ENCODE assay signal across 18 cellular contexts in the genomic region with DNA sequence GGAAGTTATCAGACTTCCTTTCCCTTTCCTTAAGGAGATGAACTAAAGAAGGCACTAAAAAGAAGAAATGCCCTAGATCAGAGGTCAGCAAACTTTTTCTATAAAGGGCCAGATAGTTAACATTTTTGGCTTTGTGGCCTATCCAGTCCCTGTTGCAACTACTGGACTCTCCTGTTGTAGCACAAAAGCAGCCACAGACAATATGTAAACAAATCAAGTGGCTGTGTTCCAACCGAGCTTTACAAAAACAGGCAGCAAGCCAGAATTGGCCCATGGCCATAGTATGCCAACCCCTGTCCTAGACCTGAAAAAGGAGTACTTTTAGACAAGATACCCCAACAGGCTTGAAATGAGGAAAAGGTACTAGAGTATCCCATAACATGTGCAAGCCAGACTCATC. TPM values are rescaled to one million over a fixed set of nuclear protein-coding genes. Genes with fewer than 3 reads are reported as not detected.
DNase-seq lines count a peak whose midpoint lies in the region; ATAC-seq and TF ChIP-seq lines count a peak whose summit lies in the region.
"Had no signal": no experiment of that assay in that cellular context is flagged by ENCODE, and none has a peak within 500 bp of the region (broad histone marks: within the 10 kb centered on the region; RNA-seq: fewer than 3 reads in every experiment).

No MANE protein-coding gene starts in this region.

- H3K27me3 ChIP-seq in prostate gland (replicated peaks; ENCODE audit: insufficient read depth), result no peaks in the 10 kb centered on the region
- H3K27me3 ChIP-seq: BE2C, tibial artery had no signal

- no peaks in the 10 kb centered on the region for H3K36me3 ChIP-seq in prostate gland

- H3K27ac ChIP-seq in prostate gland, result peak overlapping the region; percentile 44 to 53
- H3K27ac ChIP-seq: tibial artery had no signal

- 20% methylated on average over 1 of the region's 1 CpG for WGBS in prostate gland

- no peaks in the 10 kb centered on the region for H3K9me3 ChIP-seq in prostate gland
- H3K9me3 ChIP-seq: BE2C, tibial artery had no signal

- H3K4me3 ChIP-seq in prostate gland, result no peak overlapping the region
- H3K4me3 ChIP-seq: tibial artery had no signal

- no peak for ATAC-seq in GM18498 (IDR thresholded peaks at IDR 0.05; ENCODE audit: unreplicated experiment)
- ATAC-seq: HCT116; stimulated activated memory B cell treated with anti-CD40 and anti-IgM and Interleukin-4, amounts not matched to agents 10 μg/mL and 1 μg/mL and 100 μg/mL, for 72 hours had no signal

- DNase-seq in H4 (ENCODE audit: low spot score) (peak; percentile 37), NCI-H2196 treated with DMSO at 0.1 percent for 48 hours (lab: John Stamatoyannopoulos, UW; ENCODE audit: unreplicated experiment) (peak; percentile 50), dedifferentiated amniotic fluid mesenchymal stem cell (ENCODE audit: extremely low spot score) (peak; percentile 21), prostate gland (ENCODE audit: low spot score) (no peak), posterior cingulate gyrus (no peak), hepatic stellate cell (ENCODE audit: low spot score) (no peak)
- DNase-seq: activated CD4-positive, alpha-beta T cell treated with anti-CD3 and anti-CD28 coated beads, Interleukin-2, amount 50 U/mL, for 1 hour; activated naive CD4-positive, alpha-beta T cell treated with Interleukin-2 at 50 U/mL for 16 hours; BE2C; NCI-H1694; nephron progenitor cell; NK-92 treated with Interleukin-12 subunit alpha and Interleukin-12 subunit beta, amount 100 ng/mL, for 24 hours; stimulated activated CD4-positive, alpha-beta T cell treated with anti-CD3 and anti-CD28 coated beads, Interleukin-12 subunit alpha, Interleukin-12 subunit beta, amount 100 ng/mL, for 4 hours; tibial artery had no signal

- no peak for TF ChIP-seq POLR2A in prostate gland (IDR thresholded peaks at IDR 0.05)

- TF ChIP-seq CTCF in prostate gland (IDR thresholded peaks at IDR 0.05), result no peak

- peaks cover 5% of the 10 kb centered on the region for H3K4me1 ChIP-seq in prostate gland (replicated peaks)
- H3K4me1 ChIP-seq: BE2C, tibial artery had no signal

- intact Hi-C loops in prostate gland (cut with DNase I), result no loop called here
- intact Hi-C loops in posterior cingulate gyrus (cut with DNase I), result loop anchor here (10.0 kb wide), 1 partner anchor 275 kb away; no protein-coding TSS in a partner anchor

RNA-seq across cellular contexts. Expression of gene NHEJ1, which starts 10.9 kb away (rescaled TPM):
- total RNA-seq in H4 (2014; rRNA removed; shearing (Covaris generic)), result 20.9 and 27.4 TPM in 2 replicates
- total RNA-seq in prostate gland, result 10 to 100 TPM; 15.2 to 16.9 TPM

RNA-seq across cellular contexts. Expression of gene SLC23A3, which starts 20.2 kb away (rescaled TPM):
- 0.12 TPM in 1 of 2 replicates, not detected in the other for total RNA-seq in H4 (2014; rRNA removed; shearing (Covaris generic))
- 1 to 10 TPM; 2.3 to 2.9 TPM for total RNA-seq in prostate gland
- total RNA-seq: RPMI7951 had no signal

RNA-seq across cellular contexts. Expression of gene CNPPD1, which starts 27.1 kb away (rescaled TPM):
- total RNA-seq in H4 (2014; rRNA removed; shearing (Covaris generic)), result 10.8 and 13.3 TPM in 2 replicates
- 10 to 100 TPM; 53.6 to 60.1 TPM for total RNA-seq in prostate gland

RNA-seq across cellular contexts. Expression of gene RETREG2, which starts 28.4 kb away (rescaled TPM):
- 52.8 and 53.3 TPM in 2 replicates for total RNA-seq in H4 (2014; rRNA removed; shearing (Covaris generic))
- 100 to 1,000 TPM in 1 of 2 donors, 10 to 100 TPM in 1; 84.4 to 142 TPM for total RNA-seq in prostate gland

RNA-seq across cellular contexts. Expression of gene ZFAND2B, which starts 56.9 kb away (rescaled TPM):
- total RNA-seq in H4 (2014; rRNA removed; shearing (Covaris generic)), result 22.7 and 37.4 TPM in 2 replicates
- 10 to 100 TPM; 49.0 to 57.2 TPM for total RNA-seq in prostate gland

Comparison
In these comparisons a context has a peak if more than half of its experiments do, and no peak if none do; other contexts are left out.
1. DNase-seq: peak in H4 (single experiment), NCI-H2196 treated with DMSO at 0.1 percent for 48 hours (single experiment) and dedifferentiated amniotic fluid mesenchymal stem cell (single experiment); none in prostate gland (single experiment), posterior cingulate gyrus (0 of 10) and hepatic stellate cell (single experiment).